Comparison of ENCODE assay signal across 12 cellular contexts in genomic region chrX:1165535-1166196, GRCh38. TPM values are rescaled to one million over a fixed set of nuclear protein-coding genes. Genes with fewer than 3 reads are reported as not detected.
DNase-seq lines count a peak whose midpoint lies in the region; ATAC-seq lines count a peak whose summit lies in the region.
"Had no signal": no experiment of that assay in that cellular context is flagged by ENCODE, and none has a peak within 500 bp of the region (broad histone marks: within the 10 kb centered on the region; RNA-seq: fewer than 3 reads in every experiment).

No MANE protein-coding gene starts in this region.

- no peaks in the 10 kb centered on the region for H3K36me3 Mint-ChIP-seq in activated naive CD4-positive, alpha-beta T cell treated with anti-CD3 and anti-CD28 coated beads, Interleukin-2, amount 50 U/mL, for 24 hours

- no peaks in the 10 kb centered on the region for H3K36me3 ChIP-seq in SJCRH30

- H3K9me3 Mint-ChIP-seq in activated naive CD4-positive, alpha-beta T cell treated with anti-CD3 and anti-CD28 coated beads, Interleukin-2, amount 50 U/mL, for 24 hours, result no peaks in the 10 kb centered on the region
- H3K9me3 Mint-ChIP-seq in stimulated activated naive CD8-positive, alpha-beta T cell treated with anti-CD3 and anti-CD28 coated beads, Interleukin-15, amount 100 ng/mL, for 72 hours, result peaks cover 2 to 3% of the 10 kb centered on the region in 2 donors

- H3K27me3 Mint-ChIP-seq in activated naive CD4-positive, alpha-beta T cell treated with anti-CD3 and anti-CD28 coated beads, Interleukin-2, amount 50 U/mL, for 24 hours, result peaks cover 4% of the 10 kb centered on the region
- H3K27me3 Mint-ChIP-seq in stimulated activated naive CD8-positive, alpha-beta T cell treated with anti-CD3 and anti-CD28 coated beads, Interleukin-15, amount 100 ng/mL, for 72 hours, result peaks cover 36% of the 10 kb centered on the region

- no peaks in the 10 kb centered on the region for H3K9me3 ChIP-seq in SJCRH30 (replicated peaks)

- H3K4me1 Mint-ChIP-seq in activated naive CD4-positive, alpha-beta T cell treated with anti-CD3 and anti-CD28 coated beads, Interleukin-2, amount 50 U/mL, for 24 hours, result peaks cover 29% of the 10 kb centered on the region
- H3K4me1 Mint-ChIP-seq in stimulated activated naive CD8-positive, alpha-beta T cell treated with anti-CD3 and anti-CD28 coated beads, Interleukin-15, amount 100 ng/mL, for 72 hours, result peaks cover 22% of the 10 kb centered on the region

- H3K27me3 ChIP-seq in SJCRH30, result no peaks in the 10 kb centered on the region

- H3K4me3 ChIP-seq in SJCRH30, result no peak overlapping the region

- no peaks in the 10 kb centered on the region for H3K4me1 ChIP-seq in SJCRH30

- no peak for DNase-seq in activated naive CD4-positive, alpha-beta T cell treated with anti-CD3 and anti-CD28 coated beads, Interleukin-2, amount 50 U/mL, for 16 hours
- DNase-seq in SJCRH30 (peak; percentile 68 to 81), fibroblast of peridontal ligament (ENCODE audit: extremely low read depth) (peak; percentile 3), posterior cingulate gyrus (no peak), hypothalamus (lab: John Stamatoyannopoulos, UW) (no peak), SK-N-DZ (ENCODE audit: low spot score) (no peak)
- peak; percentile 29 to 46 for DNase-seq in stimulated activated naive CD8-positive, alpha-beta T cell treated with anti-CD3 and anti-CD28 coated beads, Interleukin-15, amount 100 ng/mL, for 72 hours
- DNase-seq: IMR-90 had no signal

- H3K27ac ChIP-seq in SJCRH30, result no peak overlapping the region

- ATAC-seq in stimulated activated naive CD8-positive, alpha-beta T cell treated with anti-CD3 and anti-CD28 coated beads, Interleukin-15, amount 100 ng/mL, for 72 hours, result peak; percentile 41

- H3K27ac Mint-ChIP-seq in activated naive CD4-positive, alpha-beta T cell treated with anti-CD3 and anti-CD28 coated beads, Interleukin-2, amount 50 U/mL, for 24 hours, result peak overlapping the region; percentile 47
- peak overlapping the region in 1 of 2 donors; percentile 49 for H3K27ac Mint-ChIP-seq in stimulated activated naive CD8-positive, alpha-beta T cell treated with anti-CD3 and anti-CD28 coated beads, Interleukin-15, amount 100 ng/mL, for 72 hours

- intact Hi-C loops in posterior cingulate gyrus (cut with DNase I), result no loop called here

- peak overlapping the region; percentile 6 for H3K4me3 Mint-ChIP-seq in activated naive CD4-positive, alpha-beta T cell treated with anti-CD3 and anti-CD28 coated beads, Interleukin-2, amount 50 U/mL, for 24 hours
- peak overlapping the region; percentile 26 to 47 for H3K4me3 Mint-ChIP-seq in stimulated activated naive CD8-positive, alpha-beta T cell treated with anti-CD3 and anti-CD28 coated beads, Interleukin-15, amount 100 ng/mL, for 72 hours

RNA-seq across cellular contexts. Expression of gene CRLF2, which starts 46.8 kb away (rescaled TPM):
- total RNA-seq in SJCRH30 (2014; rRNA removed; shearing (Covaris generic)), result 0.08 and 0.26 TPM in 2 replicates
- not detected in 2 replicates for polyA plus RNA-seq in SK-N-DZ (2014; cell fraction: cytosol; rRNA removed)
- polyA plus RNA-seq in SK-N-DZ (2014; cell fraction: nucleus; rRNA removed), result not detected in 2 replicates
- total RNA-seq: activated CD8-positive, alpha-beta memory T cell treated with anti-CD3 and anti-CD28 coated beads for 36 hours; IMR-90; renal cortical epithelial cell had no signal
- polyA plus RNA-seq: BJ, IMR-90 had no signal

Comparison
In these comparisons a context has a peak if more than half of its experiments do, and no peak if none do; other contexts are left out.
1. DNase-seq: peak in SJCRH30 (2 of 2), fibroblast of peridontal ligament (single experiment) and stimulated activated naive CD8-positive, alpha-beta T cell treated with anti-CD3 and anti-CD28 coated beads, Interleukin-15, amount 100 ng/mL, for 72 hours (2 of 2); none in activated naive CD4-positive, alpha-beta T cell treated with anti-CD3 and anti-CD28 coated beads, Interleukin-2, amount 50 U/mL, for 16 hours (single experiment), posterior cingulate gyrus (0 of 10), hypothalamus (0 of 51) and SK-N-DZ (single experiment).